8 cellular contexts compared by ENCODE assay signal in the genomic region with DNA sequence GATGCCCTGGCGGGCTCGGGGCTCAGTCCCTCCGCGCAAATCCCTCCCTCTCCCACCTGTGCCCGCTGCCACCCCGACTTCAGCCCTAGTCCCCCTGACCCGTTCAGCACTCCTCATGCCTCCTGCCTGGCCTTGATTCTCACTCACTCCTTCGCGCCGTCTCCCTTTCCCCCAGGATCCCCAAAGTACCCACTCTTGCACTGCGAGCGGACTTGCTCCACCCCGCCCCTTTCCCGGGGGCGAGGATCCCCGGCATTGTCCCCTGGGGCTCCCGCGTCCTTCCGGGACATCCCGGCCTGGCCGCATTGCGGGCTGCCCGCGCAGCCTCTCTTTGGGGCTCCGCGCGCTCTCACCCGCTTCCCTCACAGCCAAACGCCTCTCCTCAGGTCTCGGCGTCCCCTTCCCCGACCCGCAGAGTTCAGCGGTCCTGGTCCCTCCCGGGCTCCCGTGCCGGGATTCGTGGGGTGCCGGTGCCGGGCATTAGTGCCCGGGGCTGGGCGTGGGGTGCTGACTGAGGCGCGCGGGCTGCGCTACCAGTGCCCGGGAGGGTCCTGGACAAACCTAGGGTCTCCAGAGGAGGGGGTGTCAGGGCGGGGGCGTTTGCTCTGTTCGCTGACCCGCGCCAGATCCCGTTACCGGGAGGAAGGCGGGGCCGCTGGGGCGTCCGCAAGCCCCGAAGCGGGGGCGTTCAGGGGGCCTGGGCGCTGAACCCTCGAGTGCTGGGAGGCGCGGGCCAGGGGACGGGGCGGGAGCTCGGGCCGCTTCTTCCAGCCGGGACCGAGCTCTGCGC. TPM values are rescaled to one million over a fixed set of nuclear protein-coding genes. Genes with fewer than 3 reads are reported as not detected.
A peak's percentile ranks its signal among the peaks of the same experiment; 100 is the strongest.
DNase-seq lines count a peak whose midpoint lies in the region; ATAC-seq and TF ChIP-seq lines count a peak whose summit lies in the region.

No MANE protein-coding gene starts in this region.

- intact Hi-C loops in Panc1 (cut with micrococcal nuclease; ENCODE audit: unreplicated experiment), result loop anchor here (2.0 to 10.0 kb wide), 3 partner anchors 291 to 766 kb away; no protein-coding TSS in a partner anchor

- in situ Hi-C loops in Panc1 (cut with HindIII; ENCODE audit: low pct_unique_long_range_greater_than_20kb, low sequenced_read_pairs), result no loop called here

- no TSS peak for BruUV-seq in Panc1 (replicated peaks; lab: Mats Ljungman, UMichigan)

- peak; percentile 70 for DNase-seq in Daoy (ENCODE audit: low read depth)
- no peak for DNase-seq in Panc1 (ENCODE audit: low read depth, low spot score)
- DNase-seq in caudate nucleus (lab: John Stamatoyannopoulos, UW), result peak in 7 of 61 donors; percentile 19 to 56 (median 36)
- DNase-seq in left kidney (ENCODE audit: low read depth, low spot score), result peak; percentile 65
- peak in 2 of 3 experiments; percentile 21 to 43 for DNase-seq in stimulated activated CD4-positive, alpha-beta T cell treated with anti-CD3 and anti-CD28 coated beads, TNF-alpha, amount 100 ng/mL, for 24 hours (ENCODE audit: low read depth in 3 of 3)
- DNase-seq in NCI-H1694 treated with DMSO at 0.1 percent for 48 hours (lab: John Stamatoyannopoulos, UW), result no peak
- DNase-seq in NCI-H2171 treated with DMSO at 0.1 percent for 48 hours (lab: John Stamatoyannopoulos, UW), result no peak
- no peak for DNase-seq in HPDE6-E6E7 (ENCODE audit: extremely low spot score)

- H3K4me1 ChIP-seq in Panc1 (ENCODE audit: control insufficient read depth, insufficient read depth, low read length), result peaks cover 25% of the 10 kb centered on the region

- no peaks in the 10 kb centered on the region for H3K36me3 ChIP-seq in Panc1 (ENCODE audit: control insufficient read depth, insufficient read depth, low read length)

- H3K9me3 ChIP-seq in Panc1 (ENCODE audit: control insufficient read depth, insufficient read depth, low read depth, low read length), result no peaks in the 10 kb centered on the region

- H3K27ac ChIP-seq in Panc1 (ENCODE audit: low read length), result peak overlapping the region; percentile 36
- peak overlapping the region; percentile 40 for H3K27ac ChIP-seq in caudate nucleus (ENCODE audit: low read depth, low read length)

- peak overlapping the region; percentile 54 to 86 for H3K4me3 ChIP-seq in Panc1 (ENCODE audit: low read depth in 2 of 2, low read length in 2 of 2)

- no peaks in the 10 kb centered on the region for H3K27me3 ChIP-seq in Panc1 (ENCODE audit: control insufficient read depth, insufficient read depth, low read length)

- CTCF ChIA-PET in Panc1 (lab: Charles Lee), result interaction anchor here (0.6 kb wide), 1 partner anchor 61 kb away, joined by 3 read pairs; no protein-coding TSS in a partner anchor

- POLR2A ChIA-PET in Panc1 (lab: Charles Lee), result interaction anchor here (0.8 kb wide), 1 partner anchor 758 kb away, joined by 11 read pairs; no protein-coding TSS in a partner anchor

- TF ChIP-seq CTCF in Panc1 (IDR thresholded peaks at IDR 0.05), result no peak

- peak; percentile 32 for ATAC-seq in Panc1

RNA-seq across cellular contexts. Expression of gene SUPT3H, which starts 45.6 kb away (rescaled TPM):
- total RNA-seq in Daoy (2014; rRNA removed; shearing (Covaris generic)), result 35.8 and 49.7 TPM in 2 replicates
- 11.0 TPM for total RNA-seq in Panc1 (2021; ENCODE audit: unreplicated experiment)
- polyA plus RNA-seq in Panc1 (2012; ENCODE audit: insufficient read length), result 13.6 TPM

Comparison
In these comparisons a context has a peak if more than half of its experiments do, and no peak if none do; other contexts are left out.
1. DNase-seq: peak in Daoy (single experiment), left kidney (single experiment) and stimulated activated CD4-positive, alpha-beta T cell treated with anti-CD3 and anti-CD28 coated beads, TNF-alpha, amount 100 ng/mL, for 24 hours (2 of 3); none in Panc1 (single experiment), NCI-H1694 treated with DMSO at 0.1 percent for 48 hours (single experiment), NCI-H2171 treated with DMSO at 0.1 percent for 48 hours (single experiment) and HPDE6-E6E7 (single experiment).